In the genomic region with DNA sequence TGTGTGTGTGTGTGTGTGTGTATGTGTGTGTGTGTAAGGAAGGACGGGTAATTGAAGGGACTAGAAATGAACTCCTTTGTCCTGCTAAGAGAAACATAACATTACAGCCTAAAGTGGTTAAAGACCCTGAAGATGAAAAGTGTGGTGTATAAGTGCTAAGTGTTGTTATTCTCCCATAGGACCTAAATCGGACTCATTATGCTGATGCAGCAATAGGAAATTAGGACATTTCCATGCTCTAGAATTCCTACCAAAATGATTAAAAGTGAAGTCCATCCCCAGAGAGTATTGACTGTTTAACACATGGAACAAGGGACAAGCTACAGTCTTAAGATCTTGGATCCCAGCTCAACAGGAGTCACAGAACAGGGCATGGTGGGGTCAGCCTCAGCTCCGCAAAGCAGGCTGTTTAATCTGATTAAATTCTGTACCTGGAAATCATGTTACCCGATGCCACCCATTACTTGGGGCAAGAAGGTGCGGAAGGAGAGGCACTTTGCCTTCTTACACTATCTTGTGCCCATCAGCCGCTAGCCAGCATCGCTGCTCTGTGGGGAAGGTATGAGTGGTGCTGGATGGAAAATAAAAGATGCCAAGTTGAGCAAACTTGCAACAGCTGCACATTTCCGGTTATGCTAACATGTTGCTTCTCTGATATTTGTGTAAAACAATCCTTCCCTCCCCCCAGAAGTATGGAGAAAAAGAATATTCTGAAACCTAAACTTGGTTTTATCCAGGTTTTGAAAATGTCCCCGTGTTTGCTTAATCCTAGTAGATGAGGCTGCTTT, we compare ENCODE assay signal across 20 cellular contexts.
DNase-seq lines count a peak whose midpoint lies in the region; FAIRE-seq and TF ChIP-seq lines count a peak whose summit lies in the region.
"Had no signal": no experiment of that assay in that cellular context is flagged by ENCODE, and none has a peak within 500 bp of the region (broad histone marks: within the 10 kb centered on the region; RNA-seq: fewer than 3 reads in every experiment).

No MANE protein-coding gene starts in this region.

- H3K4me1 ChIP-seq in tibial nerve = peaks cover 0 to 5% (median 0%) of the 10 kb centered on the region in 4 donors

- DNase-seq in NCI-H82 (lab: John Stamatoyannopoulos, UW) (peak; percentile 22), NCI-H82 treated with DMSO at 0.1 percent for 48 hours (lab: John Stamatoyannopoulos, UW; ENCODE audit: unreplicated experiment) (no peak), LHCN-M2 (ENCODE audit: low read depth) (peak; percentile 64), urothelium cell line (ENCODE audit: low spot score) (no peak), medulla oblongata (ENCODE audit: extremely low spot score) (no peak), tibial nerve (ENCODE audit: low spot score in 2 of 2) (no peak)
- DNase-seq in stimulated activated CD4-positive, alpha-beta T cell treated with anti-CD3 and anti-CD28 coated beads, Interleukin-2, amount 100 ng/mL, for 24 hours = no peak
- DNase-seq: 8988T; ACHN; CD4-positive, alpha-beta memory T cell; DMS153; DMS79 treated with DMSO at 0.1 percent for 48 hours; EL; HCEC 1CT had no signal

- H3K36me3 ChIP-seq in tibial nerve = no peaks in the 10 kb centered on the region

- H3K9me3 ChIP-seq in tibial nerve = no peaks in the 10 kb centered on the region

- WGBS in tibial nerve, 2 donors = 90 to 91% methylated on average over 9 of the region's 9 CpGs

- no peak for TF ChIP-seq EP300 in tibial nerve (IDR thresholded peaks at IDR 0.05)

- no peak overlapping the region for H3K4me3 ChIP-seq in tibial nerve

- TF ChIP-seq CTCF in nephron (IDR thresholded peaks at IDR 0.05; ENCODE audit: unreplicated experiment in 3 of 3) = no peak
- TF ChIP-seq CTCF in tibial nerve (IDR thresholded peaks at IDR 0.05) = no peak

- H3K9me3 Mint-ChIP-seq in nephron = no peaks in the 10 kb centered on the region

- peak overlapping the region in 2 of 3 experiments; percentile 9 to 35 for H3K27ac Mint-ChIP-seq in nephron
- H3K27ac Mint-ChIP-seq: CD4-positive, alpha-beta memory T cell had no signal

- peaks cover 46% of the 10 kb centered on the region for H3K4me1 Mint-ChIP-seq in nephron
- H3K4me1 Mint-ChIP-seq: CD4-positive, alpha-beta memory T cell had no signal

- peaks cover 3% of the 10 kb centered on the region for H3K27me3 Mint-ChIP-seq in nephron (ENCODE audit: low read depth)

- no peak overlapping the region for H3K27ac ChIP-seq in tibial nerve
- H3K27ac ChIP-seq: C4-2B had no signal

- no peak overlapping the region for H3K4me3 Mint-ChIP-seq in nephron
- H3K4me3 Mint-ChIP-seq: CD4-positive, alpha-beta memory T cell had no signal

- no peaks in the 10 kb centered on the region for H3K27me3 ChIP-seq in tibial nerve

- no peaks in the 10 kb centered on the region for H3K36me3 Mint-ChIP-seq in nephron (ENCODE audit: low read depth)
- H3K36me3 Mint-ChIP-seq: CD4-positive, alpha-beta memory T cell had no signal

- FAIRE-seq in urothelium cell line (lab: Jason Lieb, UNC) = peak; percentile 37
- FAIRE-seq: D721Med, G401.6, GM12892, GM19239 had no signal

- no peak for TF ChIP-seq POLR2A in tibial nerve (IDR thresholded peaks at IDR 0.05)

Comparison
In these comparisons a context has a peak if more than half of its experiments do, and no peak if none do; other contexts are left out.
1. DNase-seq: peak in NCI-H82 (single experiment) and LHCN-M2 (single experiment); none in NCI-H82 treated with DMSO at 0.1 percent for 48 hours (single experiment), urothelium cell line (single experiment), medulla oblongata (single experiment), stimulated activated CD4-positive, alpha-beta T cell treated with anti-CD3 and anti-CD28 coated beads, Interleukin-2, amount 100 ng/mL, for 24 hours (0 of 2) and tibial nerve (0 of 2).